In the genomic region with DNA sequence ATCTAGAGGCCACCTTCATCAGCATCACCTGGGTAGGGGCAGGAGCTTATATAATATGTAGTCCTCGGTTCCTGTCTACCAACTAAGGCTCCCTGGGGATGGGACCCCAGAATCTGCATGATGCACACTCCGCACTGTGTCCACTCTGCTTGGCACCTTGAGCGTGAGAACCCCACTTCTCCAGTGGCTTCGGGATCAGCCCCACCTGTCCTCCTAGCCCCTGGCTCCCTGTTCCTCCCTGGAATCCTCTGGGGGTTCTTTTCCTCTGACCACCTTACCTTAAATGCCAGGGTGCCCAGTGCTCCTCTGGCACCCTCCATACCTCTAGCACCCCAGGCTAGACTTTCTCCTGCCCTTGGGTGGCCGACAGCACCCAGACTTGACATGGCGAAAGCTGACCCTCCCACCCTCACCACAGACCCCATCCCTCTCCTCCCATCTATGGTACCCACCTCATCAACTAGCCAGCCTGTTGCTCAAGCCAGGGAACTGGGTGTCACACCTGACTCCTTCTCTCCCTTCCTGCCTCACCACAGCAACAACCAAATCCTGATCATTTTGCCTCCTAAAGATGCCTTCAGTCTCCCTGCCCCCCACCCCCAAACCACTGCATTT, we compare ENCODE assay signal across 22 cellular contexts. TPM values are rescaled to one million over a fixed set of nuclear protein-coding genes. Genes with fewer than 3 reads are reported as not detected.
"Had no signal": no experiment of that assay in that cellular context is flagged by ENCODE, and none has a peak within 500 bp of the region (broad histone marks: within the 10 kb centered on the region; RNA-seq: fewer than 3 reads in every experiment).

No MANE protein-coding gene starts in this region.

- H3K27ac ChIP-seq: brain microvascular endothelial cell, prostate gland, SK-N-MC, skin epidermis, WERI-Rb-1 had no signal

- DNase-seq: activated CD4-positive, alpha-beta T cell treated with anti-CD3 and anti-CD28 coated beads for 1 hour; activated naive CD8-positive, alpha-beta T cell treated with anti-CD3 and anti-CD28 coated beads, Interleukin-2, amount 10 ng/mL, durations not matched to agents 7 days and 5 days; brain microvascular endothelial cell; cortex of kidney; effector CD4-positive, alpha-beta T cell; islet precursor cell; left colon; stimulated activated CD4-positive, alpha-beta T cell treated with anti-CD3 and anti-CD28 coated beads, Interleukin-15, amount 100 ng/mL, for 24 hours; stimulated activated CD4-positive, alpha-beta T cell treated with anti-CD3 and anti-CD28 coated beads, Interleukin-2, amount 100 ng/mL, for 48 hours; WERI-Rb-1 had no signal

- ATAC-seq: left colon; natural killer cell treated with Interleukin-12 subunit alpha and Interleukin-12 subunit beta and Interleukin-15 and Interleukin-18, amount 100 ng/mL, for 72 hours had no signal

- H3K36me3 ChIP-seq: brain microvascular endothelial cell, esophagus muscularis mucosa, prostate gland, right atrium auricular region, WERI-Rb-1 had no signal

- H3K9me3 Mint-ChIP-seq: activated naive CD8-positive, alpha-beta T cell treated with anti-CD3 and anti-CD28 coated beads, Interleukin-2, amount 10 ng/mL, durations not matched to agents 7 days and 5 days; central memory CD8-positive, alpha-beta T cell; mesothelial cell of epicardium; natural killer cell treated with Interleukin-12 subunit alpha and Interleukin-12 subunit beta and Interleukin-15 and Interleukin-18, amount 100 ng/mL, for 72 hours had no signal

- H3K27ac Mint-ChIP-seq: activated naive CD8-positive, alpha-beta T cell treated with anti-CD3 and anti-CD28 coated beads, Interleukin-2, amount 10 ng/mL, durations not matched to agents 7 days and 5 days; mesothelial cell of epicardium; natural killer cell treated with Interleukin-12 subunit alpha and Interleukin-12 subunit beta and Interleukin-15 and Interleukin-18, amount 100 ng/mL, for 72 hours had no signal

- H3K4me3 ChIP-seq: esophagus muscularis mucosa, lung, prostate gland, right atrium auricular region, SK-N-MC, skin epidermis had no signal

- H3K27me3 ChIP-seq: esophagus muscularis mucosa, right atrium auricular region had no signal

- H3K4me1 ChIP-seq: prostate gland had no signal

- FAIRE-seq: endothelial cell of umbilical vein, urothelium cell line had no signal

- H3K9me3 ChIP-seq: esophagus muscularis mucosa, prostate gland, right atrium auricular region had no signal

- H3K36me3 Mint-ChIP-seq: activated naive CD8-positive, alpha-beta T cell treated with anti-CD3 and anti-CD28 coated beads, Interleukin-2, amount 10 ng/mL, durations not matched to agents 7 days and 5 days; mesothelial cell of epicardium; natural killer cell treated with Interleukin-12 subunit alpha and Interleukin-12 subunit beta and Interleukin-15 and Interleukin-18, amount 100 ng/mL, for 72 hours had no signal

- H3K4me3 Mint-ChIP-seq: activated naive CD8-positive, alpha-beta T cell treated with anti-CD3 and anti-CD28 coated beads, Interleukin-2, amount 10 ng/mL, durations not matched to agents 7 days and 5 days; central memory CD8-positive, alpha-beta T cell; mesothelial cell of epicardium; natural killer cell treated with Interleukin-12 subunit alpha and Interleukin-12 subunit beta and Interleukin-15 and Interleukin-18, amount 100 ng/mL, for 72 hours had no signal

RNA-seq across cellular contexts. Expression of gene NXPH3, which starts 2.8 kb away (rescaled TPM):
- total RNA-seq: natural killer cell treated with Interleukin-12 subunit alpha and Interleukin-12 subunit beta and Interleukin-15 and Interleukin-18, amount 100 ng/mL, for 72 hours; T-helper 2 cell treated with Interferon-gamma antibody and Interleukin-4, amounts not matched to agents 100 ng/mL and 5 ng/mL, for 36 hours had no signal
